ENCODE assay signal across 1 cellular context in the genomic region with DNA sequence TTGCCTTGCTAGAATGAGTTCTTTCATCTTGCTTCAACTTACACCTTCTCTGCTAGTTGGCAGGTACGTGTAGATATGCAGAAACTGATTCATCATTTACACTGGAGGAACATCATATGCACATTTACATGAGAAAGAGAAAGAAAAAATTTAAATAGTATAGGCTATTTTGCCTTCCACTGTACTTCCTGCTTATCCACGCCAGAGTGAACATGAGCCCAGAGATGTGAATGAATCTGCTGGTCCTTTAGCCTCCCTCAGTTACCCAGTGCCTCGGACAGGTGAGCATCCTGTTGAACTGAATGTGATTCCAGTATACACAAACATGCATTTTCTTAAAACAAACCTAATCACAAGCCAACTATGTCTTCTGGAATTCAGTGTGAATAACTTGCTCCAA.
TF ChIP-seq lines count a peak whose summit lies in the region.

No MANE protein-coding gene starts in this region.

TF ChIP-seq in GM12878, 131 proteins besides CTCF, POLR2A, EP300 and RAD21 (continued from another document):
- TF ChIP-seq, protein P1, sequence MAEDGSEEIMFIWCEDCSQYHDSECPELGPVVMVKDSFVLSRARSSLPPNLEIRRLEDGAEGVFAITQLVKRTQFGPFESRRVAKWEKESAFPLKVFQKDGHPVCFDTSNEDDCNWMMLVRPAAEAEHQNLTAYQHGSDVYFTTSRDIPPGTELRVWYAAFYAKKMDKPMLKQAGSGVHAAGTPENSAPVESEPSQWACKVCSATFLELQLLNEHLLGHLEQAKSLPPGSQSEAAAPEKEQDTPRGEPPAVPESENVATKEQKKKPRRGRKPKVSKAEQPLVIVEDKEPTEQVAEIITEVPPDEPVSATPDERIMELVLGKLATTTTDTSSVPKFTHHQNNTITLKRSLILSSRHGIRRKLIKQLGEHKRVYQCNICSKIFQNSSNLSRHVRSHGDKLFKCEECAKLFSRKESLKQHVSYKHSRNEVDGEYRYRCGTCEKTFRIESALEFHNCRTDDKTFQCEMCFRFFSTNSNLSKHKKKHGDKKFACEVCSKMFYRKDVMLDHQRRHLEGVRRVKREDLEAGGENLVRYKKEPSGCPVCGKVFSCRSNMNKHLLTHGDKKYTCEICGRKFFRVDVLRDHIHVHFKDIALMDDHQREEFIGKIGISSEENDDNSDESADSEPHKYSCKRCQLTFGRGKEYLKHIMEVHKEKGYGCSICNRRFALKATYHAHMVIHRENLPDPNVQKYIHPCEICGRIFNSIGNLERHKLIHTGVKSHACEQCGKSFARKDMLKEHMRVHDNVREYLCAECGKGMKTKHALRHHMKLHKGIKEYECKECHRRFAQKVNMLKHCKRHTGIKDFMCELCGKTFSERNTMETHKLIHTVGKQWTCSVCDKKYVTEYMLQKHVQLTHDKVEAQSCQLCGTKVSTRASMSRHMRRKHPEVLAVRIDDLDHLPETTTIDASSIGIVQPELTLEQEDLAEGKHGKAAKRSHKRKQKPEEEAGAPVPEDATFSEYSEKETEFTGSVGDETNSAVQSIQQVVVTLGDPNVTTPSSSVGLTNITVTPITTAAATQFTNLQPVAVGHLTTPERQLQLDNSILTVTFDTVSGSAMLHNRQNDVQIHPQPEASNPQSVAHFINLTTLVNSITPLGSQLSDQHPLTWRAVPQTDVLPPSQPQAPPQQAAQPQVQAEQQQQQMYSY (CRISPR knock-in tag; IDR thresholded peaks at IDR 0.05): no peak
- TF ChIP-seq NRF1 (conservative IDR thresholded peaks at IDR 0.05; ENCODE audit: low read depth, low read length): no peak
- TF ChIP-seq HDAC2 (IDR thresholded peaks at IDR 0.05): no peak
- no peak for TF ChIP-seq ZNF622 (IDR thresholded peaks at IDR 0.05)
- TF ChIP-seq NFIC (IDR thresholded peaks at IDR 0.05; ENCODE audit: low read depth, low read length): no peak
- no peak for TF ChIP-seq ATF7 (IDR thresholded peaks at IDR 0.05; ENCODE audit: low read depth)
- TF ChIP-seq PBX3 (IDR thresholded peaks at IDR 0.05; ENCODE audit: insufficient replicate concordance, low read depth, low read length): no peak
- no peak for TF ChIP-seq HSF1 (IDR thresholded peaks at IDR 0.05; ENCODE audit: low read depth, low read length)
